8 cellular contexts compared by ENCODE assay signal in the genomic region with DNA sequence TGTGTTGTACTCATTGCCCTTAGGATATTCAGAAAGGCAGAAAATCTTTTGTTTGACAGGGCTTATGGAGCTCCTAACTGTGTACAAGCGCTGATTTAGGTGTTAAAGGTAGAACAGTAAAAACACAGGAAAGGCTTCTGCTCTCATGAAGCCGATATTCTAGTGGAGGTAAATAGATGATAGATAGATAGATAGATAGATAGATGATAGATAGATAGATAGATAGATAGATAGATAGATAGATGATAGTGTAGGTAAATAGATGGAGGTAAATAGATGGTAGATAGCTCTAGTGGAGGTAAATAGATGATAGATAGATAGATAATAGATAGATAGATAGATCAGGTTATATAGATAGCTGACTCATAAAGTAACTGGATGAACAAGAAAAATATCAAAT. TPM values are rescaled to one million over a fixed set of nuclear protein-coding genes. Genes with fewer than 3 reads are reported as not detected.
"Had no signal": no experiment of that assay in that cellular context is flagged by ENCODE, and none has a peak within 500 bp of the region (broad histone marks: within the 10 kb centered on the region; RNA-seq: fewer than 3 reads in every experiment).

No MANE protein-coding gene starts in this region.

- ATAC-seq: HepG2 had no signal

- FAIRE-seq: HepG2, HTR-8/SVneo had no signal

- DNase-seq: IMR-90, KBM-7, KG1 had no signal

- H3K27ac ChIP-seq: HL-60 had no signal

RNA-seq across cellular contexts. Expression of a gene that starts 39.4 kb away (rescaled TPM):
- total RNA-seq: HepG2, HT-29, HT1080, IMR-90 had no signal
- polyA plus RNA-seq: HepG2, IMR-90 had no signal
